13 cellular contexts compared by ENCODE assay signal in the genomic region with DNA sequence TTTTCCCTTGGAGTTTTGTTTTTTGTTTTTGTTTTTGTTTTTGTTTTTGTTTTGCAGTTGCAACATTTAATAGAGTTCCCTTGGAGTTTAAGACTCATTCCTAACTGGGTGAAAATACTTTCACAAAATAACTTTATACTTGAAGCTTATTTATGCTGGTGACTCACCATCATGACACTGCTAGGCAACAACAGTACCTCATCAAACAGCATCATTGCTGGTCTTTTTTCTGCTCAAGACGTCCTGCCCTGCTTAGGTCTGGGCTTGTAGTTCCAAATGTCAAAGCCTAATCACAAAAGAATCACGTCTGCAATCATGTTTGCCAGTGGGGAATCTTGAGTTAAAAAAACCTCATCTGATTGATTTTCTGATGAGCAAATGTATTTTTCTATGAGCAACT.
"Had no signal": no experiment of that assay in that cellular context is flagged by ENCODE, and none has a peak within 500 bp of the region (broad histone marks: within the 10 kb centered on the region; RNA-seq: fewer than 3 reads in every experiment).

No MANE protein-coding gene starts in this region.

- H3K36me3 ChIP-seq: gastrocnemius medialis, heart right ventricle, neural progenitor cell, pancreas, thyroid gland, uterus had no signal

- DNase-seq: activated B cell treated with CpG ODN at 0.5 μM for 24 hours; activated CD4-positive, alpha-beta T cell treated with anti-CD3 and anti-CD28 coated beads, Interleukin-2, amount 10 ng/mL, durations not matched to agents 24 days and 14 days; activated naive CD4-positive, alpha-beta T cell treated with anti-CD3 and anti-CD28 coated beads for 36 hours; effector memory CD4-positive, alpha-beta T cell; erythroblast; gastrocnemius medialis; heart right ventricle; pancreas; retina; thyroid gland; uterus had no signal

- H3K9me3 ChIP-seq: gastrocnemius medialis, heart right ventricle, pancreas, thyroid gland, uterus had no signal

- ATAC-seq: gastrocnemius medialis, heart right ventricle, pancreas had no signal

- H3K9ac ChIP-seq: neural progenitor cell had no signal

- H3K4me1 ChIP-seq: gastrocnemius medialis, heart right ventricle, neural progenitor cell, thyroid gland, uterus had no signal

- H3K27ac ChIP-seq: gastrocnemius medialis, heart right ventricle, neural progenitor cell, pancreas, skin epidermis, thyroid gland, uterus had no signal

- H3K27me3 ChIP-seq: gastrocnemius medialis, neural progenitor cell, thyroid gland, uterus had no signal

- H2AFZ ChIP-seq: neural progenitor cell had no signal

- H3K4me3 ChIP-seq: gastrocnemius medialis, heart right ventricle, neural progenitor cell, pancreas, skin epidermis, thyroid gland, uterus had no signal

- H3K4me2 ChIP-seq: neural progenitor cell had no signal
